ENCODE assay signal across 8 cellular contexts in genomic region chr7:16695621-16696237, GRCh38. TPM values are rescaled to one million over a fixed set of nuclear protein-coding genes. Genes with fewer than 3 reads are reported as not detected.
A peak's percentile ranks its signal among the peaks of the same experiment; 100 is the strongest.
DNase-seq lines count a peak whose midpoint lies in the region; ATAC-seq, FAIRE-seq and TF ChIP-seq lines count a peak whose summit lies in the region.

No MANE protein-coding gene starts in this region.

- peaks cover 44% of the 10 kb centered on the region for H3K36me3 ChIP-seq in OCI-LY3 (replicated peaks; ENCODE audit: low read depth, low read length)
- H3K36me3 ChIP-seq in endothelial cell of umbilical vein (ENCODE audit: control insufficient read depth in 2 of 2, extremely low read depth in 1 of 2, insufficient read depth in 2 of 2, low read length in 2 of 2): peaks cover 20 to 43% of the 10 kb centered on the region in 2 experiments
- no peaks in the 10 kb centered on the region for H3K36me3 ChIP-seq in mucosa of descending colon (ENCODE audit: low read depth)

- H3K27me3 ChIP-seq in OCI-LY3 (ENCODE audit: low read depth, low read length) (no peaks in the 10 kb centered on the region), endothelial cell of umbilical vein (ENCODE audit: control insufficient read depth in 2 of 2, insufficient read depth in 2 of 2, low read length in 2 of 2) (no peaks in the 10 kb centered on the region)

- peak; percentile 49 for ATAC-seq in HG02938 (IDR thresholded peaks at IDR 0.05; ENCODE audit: unreplicated experiment)
- ATAC-seq in mucosa of descending colon: peak; percentile 87
- no peak for ATAC-seq in HG03097 (IDR thresholded peaks at IDR 0.05; ENCODE audit: low FRiP score, unreplicated experiment)
- ATAC-seq in HG03457 (IDR thresholded peaks at IDR 0.05; ENCODE audit: unreplicated experiment): no peak

- POLR2A ChIA-PET in endothelial cell of umbilical vein (lab: Charles Lee): interaction anchor here (0.6 kb wide), 1 partner anchor 49 kb away, joined by 3 read pairs; the partner anchor contains the start of gene BZW2

- FAIRE-seq in endothelial cell of umbilical vein (lab: Jason Lieb, UNC): peak; percentile 80

- no peak overlapping the region for H3K27ac ChIP-seq in OCI-LY3 (ENCODE audit: low read length)
- H3K27ac ChIP-seq in endothelial cell of umbilical vein (ENCODE audit: insufficient read depth, low read depth, low read length): no peak overlapping the region

- H3K4me1 ChIP-seq in OCI-LY3 (ENCODE audit: low read length) (no peaks in the 10 kb centered on the region), endothelial cell of umbilical vein (ENCODE audit: control insufficient read depth, extremely low read depth, insufficient read depth, low read length) (peaks cover 7% of the 10 kb centered on the region), mucosa of descending colon (ENCODE audit: low read depth) (no peaks in the 10 kb centered on the region)

- H3K9me3 ChIP-seq in OCI-LY3 (ENCODE audit: insufficient read depth, low read length) (no peaks in the 10 kb centered on the region), endothelial cell of umbilical vein (replicated peaks; ENCODE audit: control insufficient read depth, insufficient read depth, low read length) (no peaks in the 10 kb centered on the region), mucosa of descending colon (no peaks in the 10 kb centered on the region)

- H4K20me1 ChIP-seq in OCI-LY3 (ENCODE audit: insufficient read depth, low read length) (no peaks in the 10 kb centered on the region), endothelial cell of umbilical vein (replicated peaks; ENCODE audit: control insufficient read depth, extremely low read depth, insufficient read depth, low read length) (no peaks in the 10 kb centered on the region)

- intact Hi-C loops in endothelial cell of umbilical vein (cut with micrococcal nuclease) (loop anchor here (1.0 to 5.0 kb wide), 4 partner anchors 107 to 603 kb away; partner anchors contain the start of genes AGR2 and AHR), mucosa of descending colon (cut with DNase I, micrococcal nuclease) (no loop called here)

- TF ChIP-seq POLR2A in endothelial cell of umbilical vein (IDR thresholded peaks at IDR 0.05; ENCODE audit: low read depth, low read length): no peak

- H3K9ac ChIP-seq in OCI-LY3 (ENCODE audit: low read length): no peak overlapping the region
- H3K9ac ChIP-seq in endothelial cell of umbilical vein (replicated peaks; ENCODE audit: extremely low read depth, insufficient read depth, low read length): no peak overlapping the region

- H3K4me2 ChIP-seq in OCI-LY3 (ENCODE audit: low read length) (no peak overlapping the region), endothelial cell of umbilical vein (ENCODE audit: insufficient read depth, low read length) (no peak overlapping the region)

- no peaks in the 10 kb centered on the region for H3K9me1 ChIP-seq in endothelial cell of umbilical vein (replicated peaks; ENCODE audit: control insufficient read depth, extremely low read depth, insufficient read depth, low read length)

- no peaks in the 10 kb centered on the region for H3K79me2 ChIP-seq in OCI-LY3 (ENCODE audit: low read length)
- no peaks in the 10 kb centered on the region for H3K79me2 ChIP-seq in endothelial cell of umbilical vein (ENCODE audit: control insufficient read depth, insufficient read depth, low read length)

- TF ChIP-seq CTCF in OCI-LY3 (IDR thresholded peaks at IDR 0.05; ENCODE audit: low read depth, low read length) (peak; percentile 41), endothelial cell of umbilical vein (IDR thresholded peaks at IDR 0.05; ENCODE audit: extremely low read depth in 1 of 2, insufficient read depth in 1 of 2, low read depth in 1 of 2, low read length in 2 of 2) (peak; percentile 44 to 54), mucosa of descending colon (IDR thresholded peaks at IDR 0.05) (peak; percentile 24)

- no TSS peak for BruUV-seq in endothelial cell of umbilical vein (replicated peaks; lab: Mats Ljungman, UMichigan)

- dilution Hi-C loops in endothelial cell of umbilical vein (cut with MboI; ENCODE audit: extremely low pct_ligation_motif_present, low sequenced_read_pairs): no loop called here

- H2AFZ ChIP-seq in OCI-LY3 (ENCODE audit: low read depth, low read length) (no peak overlapping the region), endothelial cell of umbilical vein (ENCODE audit: low read depth, low read length) (no peak overlapping the region)

- H3K4me3 ChIP-seq in OCI-LY3 (ENCODE audit: low read length): no peak overlapping the region
- no peak overlapping the region for H3K4me3 ChIP-seq in endothelial cell of umbilical vein (replicated peaks in 1 of 3; ENCODE audit: insufficient read depth in 1 of 3, low read depth in 1 of 3, low read length in 3 of 3)
- H3K4me3 ChIP-seq in mucosa of descending colon: no peak overlapping the region

- peak; percentile 21 to 83 (median 43) for DNase-seq in NCI-H1417 (lab: John Stamatoyannopoulos, UW)
- no peak for DNase-seq in NCI-H1417 treated with DMSO at 0.1 percent for 48 hours (lab: John Stamatoyannopoulos, UW)
- peak; percentile 74 for DNase-seq in endothelial cell of umbilical vein (ENCODE audit: low read depth, low spot score)
- peak in 1 of 3 donors; percentile 76 for DNase-seq in mucosa of descending colon

- CTCF ChIA-PET in endothelial cell of umbilical vein (lab: Charles Lee): interaction anchor here (0.6 to 2.7 kb wide), 28 partner anchors 8 to 622 kb away, joined by 3 to 41 read pairs (median 4); partner anchors contain the start of genes ANKMY2 and BZW2

TF ChIP-seq in endothelial cell of umbilical vein, 7 proteins besides CTCF, POLR2A, EP300 and RAD21:
- TF ChIP-seq FOS (IDR thresholded peaks at IDR 0.05; ENCODE audit: borderline replicate concordance, insufficient read depth, low read length) (no peak), POLR2AphosphoS5 (IDR thresholded peaks at IDR 0.05; ENCODE audit: insufficient read depth, low read depth, low read length) (no peak), MAX (IDR thresholded peaks at IDR 0.05; ENCODE audit: insufficient read depth, insufficient read length) (no peak), MYC (IDR thresholded peaks at IDR 0.05; ENCODE audit: low read depth, low read length) (no peak), JUN (IDR thresholded peaks at IDR 0.05; ENCODE audit: borderline replicate concordance, insufficient read depth, insufficient read length, low read depth) (no peak), EZH2 (IDR thresholded peaks at IDR 0.05; ENCODE audit: borderline replicate concordance, low read depth, low read length, severe bottlenecking) (no peak)

RNA-seq across cellular contexts. Expression of gene BZW2, which starts 49.7 kb away (rescaled TPM):
- total RNA-seq in endothelial cell of umbilical vein (95.3 and 106 TPM in 2 replicates), mucosa of descending colon (10 to 100 TPM; 44.8 to 67.0 (median 65.3) TPM)
- 25.7 and 39.7 TPM in 2 replicates for polyA plus RNA-seq in endothelial cell of umbilical vein
- polyA plus RNA-seq in endothelial cell of umbilical vein (2011; cell fraction: cytosol; rRNA removed): 102 and 123 TPM in 2 replicates
- 85.1 and 86.6 TPM in 2 replicates for polyA plus RNA-seq in endothelial cell of umbilical vein (2011; cell fraction: nucleus; rRNA removed)
- 116 and 121 TPM in 2 replicates for polyA plus RNA-seq in endothelial cell of umbilical vein (2012)
- 48.6 and 54.5 TPM in 2 replicates for polyA minus RNA-seq in endothelial cell of umbilical vein
- polyA minus RNA-seq in endothelial cell of umbilical vein (2011; cell fraction: cytosol; rRNA and poly(A)+ RNA removed): 26.6 TPM
- polyA minus RNA-seq in endothelial cell of umbilical vein (2011; cell fraction: nucleus; rRNA and poly(A)+ RNA removed): 26.5 and 37.1 TPM in 2 replicates

RNA-seq across cellular contexts. Expression of gene ANKMY2, which starts 50.2 kb away (rescaled TPM):
- 9.8 and 11.6 TPM in 2 replicates for total RNA-seq in endothelial cell of umbilical vein
- polyA plus RNA-seq in endothelial cell of umbilical vein: 5.5 and 7.7 TPM in 2 replicates
- 9.3 and 10.7 TPM in 2 replicates for polyA plus RNA-seq in endothelial cell of umbilical vein (2011; cell fraction: cytosol; rRNA removed)
- polyA plus RNA-seq in endothelial cell of umbilical vein (2011; cell fraction: nucleus; rRNA removed): 23.8 and 24.0 TPM in 2 replicates
- polyA plus RNA-seq in endothelial cell of umbilical vein (2012): 9.2 and 10.8 TPM in 2 replicates
- 8.5 and 12.2 TPM in 2 replicates for polyA minus RNA-seq in endothelial cell of umbilical vein
- polyA minus RNA-seq in endothelial cell of umbilical vein (2011; cell fraction: cytosol; rRNA and poly(A)+ RNA removed): 8.3 TPM
- polyA minus RNA-seq in endothelial cell of umbilical vein (2011; cell fraction: nucleus; rRNA and poly(A)+ RNA removed): 6.3 and 10.0 TPM in 2 replicates
- 10 to 100 TPM; 19.5 to 25.8 (median 22.8) TPM for total RNA-seq in mucosa of descending colon

RNA-seq across cellular contexts. Expression of gene TSPAN13, which starts 57.8 kb away (rescaled TPM):
- total RNA-seq in endothelial cell of umbilical vein (33.0 and 42.2 TPM in 2 replicates), mucosa of descending colon (10 to 100 TPM; 38.9 to 91.4 (median 90.8) TPM)
- 8.3 and 13.3 TPM in 2 replicates for polyA plus RNA-seq in endothelial cell of umbilical vein
- 10.7 and 12.2 TPM in 2 replicates for polyA plus RNA-seq in endothelial cell of umbilical vein (2011; cell fraction: cytosol; rRNA removed)
- 4.8 and 9.6 TPM in 2 replicates for polyA plus RNA-seq in endothelial cell of umbilical vein (2011; cell fraction: nucleus; rRNA removed)
- polyA plus RNA-seq in endothelial cell of umbilical vein (2012): 12.8 and 17.6 TPM in 2 replicates
- polyA minus RNA-seq in endothelial cell of umbilical vein: 11.2 and 12.1 TPM in 2 replicates
- polyA minus RNA-seq in endothelial cell of umbilical vein (2011; cell fraction: cytosol; rRNA and poly(A)+ RNA removed): 3.6 TPM
- polyA minus RNA-seq in endothelial cell of umbilical vein (2011; cell fraction: nucleus; rRNA and poly(A)+ RNA removed): 2.6 and 3.0 TPM in 2 replicates

Comparison
In these comparisons a context has a peak if more than half of its experiments do, and no peak if none do; other contexts are left out.
1. ATAC-seq: peak in HG02938 (single experiment) and mucosa of descending colon (single experiment); none in HG03097 (single experiment) and HG03457 (single experiment).
2. Peak in every context shown above with its lines, with median percentiles within 50 percentile points of each other: CTCF ChIP-seq.